In genomic region chr12:99985129-99985570, GRCh38 we compare ENCODE assay signal across 8 cellular contexts. TPM values are rescaled to one million over a fixed set of nuclear protein-coding genes. Genes with fewer than 3 reads are reported as not detected.
A peak's percentile ranks its signal among the peaks of the same experiment; 100 is the strongest.
DNase-seq lines count a peak whose midpoint lies in the region; ATAC-seq and TF ChIP-seq lines count a peak whose summit lies in the region.

No MANE protein-coding gene starts in this region.

- H3K27ac ChIP-seq in hepatocyte: no peak overlapping the region

- peaks cover 16% of the 10 kb centered on the region for H3K4me1 Mint-ChIP-seq in activated B cell treated with CpG ODN at 0.5 μM for 24 hours
- peaks cover 5% of the 10 kb centered on the region for H3K4me1 Mint-ChIP-seq in stimulated activated effector memory CD8-positive, alpha-beta T cell treated with anti-CD3 and anti-CD28 coated beads, Interleukin-12 subunit alpha, Interleukin-12 subunit beta, amount 100 ng/mL, for 72 hours

- no peak for TF ChIP-seq CTCF in activated B cell treated with CpG ODN at 0.5 μM for 24 hours (IDR thresholded peaks at IDR 0.05)
- TF ChIP-seq CTCF in hepatocyte (IDR thresholded peaks at IDR 0.05; ENCODE audit: poor library complexity): no peak

- POLR2A ChIA-PET in activated B cell treated with CpG ODN at 0.5 μM for 24 hours (lab: Charles Lee): no interaction called here

- DNase-seq in NCI-H1092 treated with DMSO at 0.1 percent for 48 hours (lab: John Stamatoyannopoulos, UW) (peak; percentile 68), NCI-H1092 (lab: John Stamatoyannopoulos, UW) (no peak), activated B cell treated with CpG ODN at 0.5 μM for 24 hours (no peak), hepatocyte (ENCODE audit: low spot score) (no peak), glomerular visceral epithelial cell (ENCODE audit: extremely low spot score) (no peak)
- no peak for DNase-seq in stimulated activated effector memory CD8-positive, alpha-beta T cell treated with anti-CD3 and anti-CD28 coated beads, Interleukin-12 subunit alpha, Interleukin-12 subunit beta, amount 100 ng/mL, for 72 hours (ENCODE audit: low spot score in 2 of 2)
- DNase-seq in activated CD4-positive, CD25-positive, alpha-beta regulatory T cell (lab: John Stamatoyannopoulos, UW): no peak

- peak overlapping the region; percentile 46 for H3K4me3 Mint-ChIP-seq in activated B cell treated with CpG ODN at 0.5 μM for 24 hours
- H3K4me3 Mint-ChIP-seq in stimulated activated effector memory CD8-positive, alpha-beta T cell treated with anti-CD3 and anti-CD28 coated beads, Interleukin-12 subunit alpha, Interleukin-12 subunit beta, amount 100 ng/mL, for 72 hours: peak overlapping the region; percentile 35

- H3K36me3 Mint-ChIP-seq in activated B cell treated with CpG ODN at 0.5 μM for 24 hours (ENCODE audit: low read depth): no peaks in the 10 kb centered on the region
- H3K36me3 Mint-ChIP-seq in stimulated activated effector memory CD8-positive, alpha-beta T cell treated with anti-CD3 and anti-CD28 coated beads, Interleukin-12 subunit alpha, Interleukin-12 subunit beta, amount 100 ng/mL, for 72 hours: no peaks in the 10 kb centered on the region

- H3K4me3 ChIP-seq in hepatocyte: peak overlapping the region; percentile 68

- H3K36me3 ChIP-seq in hepatocyte (replicated peaks; ENCODE audit: insufficient read depth, low read depth): no peaks in the 10 kb centered on the region

- no peaks in the 10 kb centered on the region for H3K9me3 Mint-ChIP-seq in activated B cell treated with CpG ODN at 0.5 μM for 24 hours
- no peaks in the 10 kb centered on the region for H3K9me3 Mint-ChIP-seq in stimulated activated effector memory CD8-positive, alpha-beta T cell treated with anti-CD3 and anti-CD28 coated beads, Interleukin-12 subunit alpha, Interleukin-12 subunit beta, amount 100 ng/mL, for 72 hours

- intact Hi-C loops in activated B cell treated with CpG ODN at 0.5 μM for 24 hours (cut with micrococcal nuclease): no loop called here

- peaks cover 41% of the 10 kb centered on the region for H3K27me3 ChIP-seq in hepatocyte

- no peak overlapping the region for H3K27ac Mint-ChIP-seq in activated B cell treated with CpG ODN at 0.5 μM for 24 hours
- no peak overlapping the region for H3K27ac Mint-ChIP-seq in stimulated activated effector memory CD8-positive, alpha-beta T cell treated with anti-CD3 and anti-CD28 coated beads, Interleukin-12 subunit alpha, Interleukin-12 subunit beta, amount 100 ng/mL, for 72 hours

- H3K79me2 ChIP-seq in hepatocyte: no peaks in the 10 kb centered on the region

- ATAC-seq in HG03103 (IDR thresholded peaks at IDR 0.05; ENCODE audit: low read depth, unreplicated experiment) (peak; percentile 35), activated B cell treated with CpG ODN at 0.5 μM for 24 hours (ENCODE audit: low read depth) (no peak)
- no peak for ATAC-seq in stimulated activated effector memory CD8-positive, alpha-beta T cell treated with anti-CD3 and anti-CD28 coated beads, Interleukin-12 subunit alpha, Interleukin-12 subunit beta, amount 100 ng/mL, for 72 hours

- H3K9me3 ChIP-seq in hepatocyte (ENCODE audit: low read depth): no peaks in the 10 kb centered on the region

- peak overlapping the region; percentile 99 for H3K4me2 ChIP-seq in hepatocyte

- peaks cover 43% of the 10 kb centered on the region for H3K27me3 Mint-ChIP-seq in activated B cell treated with CpG ODN at 0.5 μM for 24 hours

- CTCF ChIA-PET in activated B cell treated with CpG ODN at 0.5 μM for 24 hours (lab: Charles Lee): no interaction called here

- no peaks in the 10 kb centered on the region for H4K20me1 ChIP-seq in hepatocyte (ENCODE audit: insufficient read depth, poor library complexity, severe bottlenecking)

- WGBS in hepatocyte (ENCODE audit: low lambda C conversion rate, missing lambda C conversion rate): 7% methylated on average over 10 of the region's 10 CpGs

- no peaks in the 10 kb centered on the region for H3K9me2 ChIP-seq in hepatocyte (replicated peaks; ENCODE audit: insufficient read depth)

- H3K4me1 ChIP-seq in hepatocyte (ENCODE audit: insufficient read depth): peaks cover 7% of the 10 kb centered on the region

- peak overlapping the region; percentile 86 for H2AFZ ChIP-seq in hepatocyte

RNA-seq across cellular contexts. Expression of gene ANKS1B, which starts 0.4 kb away (rescaled TPM):
- total RNA-seq in activated B cell treated with CpG ODN at 0.5 μM for 24 hours (not detected in 2 replicates), hepatocyte (0.40 and 2.2 TPM in 2 replicates)
- polyA plus RNA-seq in hepatocyte: 1.6 and 3.7 TPM in 2 replicates
